1 cellular context compared by ENCODE assay signal in the genomic region with DNA sequence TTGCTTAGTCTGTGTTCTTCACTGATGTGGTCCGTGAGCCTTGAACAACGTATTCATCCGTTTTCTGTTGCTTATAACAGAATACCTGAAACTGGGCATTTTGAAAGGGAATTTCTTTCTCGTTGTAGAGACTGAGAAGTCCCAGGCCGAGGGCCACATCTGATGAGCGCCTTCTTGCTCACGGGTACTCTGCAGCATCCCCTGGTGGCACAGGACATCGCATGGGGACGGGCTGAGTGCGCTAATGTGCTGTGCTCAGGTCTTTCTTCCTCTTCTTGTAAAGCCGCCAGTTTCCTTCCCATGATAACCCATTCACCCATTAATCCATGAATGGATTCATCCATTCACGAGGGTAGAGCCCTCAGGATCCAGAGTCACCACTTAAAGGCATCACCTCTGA.
TF ChIP-seq lines count a peak whose summit lies in the region.

No MANE protein-coding gene starts in this region.

TF ChIP-seq in GM23338, 12 proteins besides CTCF, POLR2A, EP300 and RAD21 (continued from another document):
- TF ChIP-seq, protein P1, sequence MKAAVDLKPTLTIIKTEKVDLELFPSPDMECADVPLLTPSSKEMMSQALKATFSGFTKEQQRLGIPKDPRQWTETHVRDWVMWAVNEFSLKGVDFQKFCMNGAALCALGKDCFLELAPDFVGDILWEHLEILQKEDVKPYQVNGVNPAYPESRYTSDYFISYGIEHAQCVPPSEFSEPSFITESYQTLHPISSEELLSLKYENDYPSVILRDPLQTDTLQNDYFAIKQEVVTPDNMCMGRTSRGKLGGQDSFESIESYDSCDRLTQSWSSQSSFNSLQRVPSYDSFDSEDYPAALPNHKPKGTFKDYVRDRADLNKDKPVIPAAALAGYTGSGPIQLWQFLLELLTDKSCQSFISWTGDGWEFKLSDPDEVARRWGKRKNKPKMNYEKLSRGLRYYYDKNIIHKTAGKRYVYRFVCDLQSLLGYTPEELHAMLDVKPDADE (IDR thresholded peaks at IDR 0.05) = no peak
- TF ChIP-seq STAT1 (IDR thresholded peaks at IDR 0.05; ENCODE audit: unreplicated experiment) (no peak), ZNF114 (CRISPR knock-in tag; IDR thresholded peaks at IDR 0.05) (no peak)
- TF ChIP-seq, protein P2, sequence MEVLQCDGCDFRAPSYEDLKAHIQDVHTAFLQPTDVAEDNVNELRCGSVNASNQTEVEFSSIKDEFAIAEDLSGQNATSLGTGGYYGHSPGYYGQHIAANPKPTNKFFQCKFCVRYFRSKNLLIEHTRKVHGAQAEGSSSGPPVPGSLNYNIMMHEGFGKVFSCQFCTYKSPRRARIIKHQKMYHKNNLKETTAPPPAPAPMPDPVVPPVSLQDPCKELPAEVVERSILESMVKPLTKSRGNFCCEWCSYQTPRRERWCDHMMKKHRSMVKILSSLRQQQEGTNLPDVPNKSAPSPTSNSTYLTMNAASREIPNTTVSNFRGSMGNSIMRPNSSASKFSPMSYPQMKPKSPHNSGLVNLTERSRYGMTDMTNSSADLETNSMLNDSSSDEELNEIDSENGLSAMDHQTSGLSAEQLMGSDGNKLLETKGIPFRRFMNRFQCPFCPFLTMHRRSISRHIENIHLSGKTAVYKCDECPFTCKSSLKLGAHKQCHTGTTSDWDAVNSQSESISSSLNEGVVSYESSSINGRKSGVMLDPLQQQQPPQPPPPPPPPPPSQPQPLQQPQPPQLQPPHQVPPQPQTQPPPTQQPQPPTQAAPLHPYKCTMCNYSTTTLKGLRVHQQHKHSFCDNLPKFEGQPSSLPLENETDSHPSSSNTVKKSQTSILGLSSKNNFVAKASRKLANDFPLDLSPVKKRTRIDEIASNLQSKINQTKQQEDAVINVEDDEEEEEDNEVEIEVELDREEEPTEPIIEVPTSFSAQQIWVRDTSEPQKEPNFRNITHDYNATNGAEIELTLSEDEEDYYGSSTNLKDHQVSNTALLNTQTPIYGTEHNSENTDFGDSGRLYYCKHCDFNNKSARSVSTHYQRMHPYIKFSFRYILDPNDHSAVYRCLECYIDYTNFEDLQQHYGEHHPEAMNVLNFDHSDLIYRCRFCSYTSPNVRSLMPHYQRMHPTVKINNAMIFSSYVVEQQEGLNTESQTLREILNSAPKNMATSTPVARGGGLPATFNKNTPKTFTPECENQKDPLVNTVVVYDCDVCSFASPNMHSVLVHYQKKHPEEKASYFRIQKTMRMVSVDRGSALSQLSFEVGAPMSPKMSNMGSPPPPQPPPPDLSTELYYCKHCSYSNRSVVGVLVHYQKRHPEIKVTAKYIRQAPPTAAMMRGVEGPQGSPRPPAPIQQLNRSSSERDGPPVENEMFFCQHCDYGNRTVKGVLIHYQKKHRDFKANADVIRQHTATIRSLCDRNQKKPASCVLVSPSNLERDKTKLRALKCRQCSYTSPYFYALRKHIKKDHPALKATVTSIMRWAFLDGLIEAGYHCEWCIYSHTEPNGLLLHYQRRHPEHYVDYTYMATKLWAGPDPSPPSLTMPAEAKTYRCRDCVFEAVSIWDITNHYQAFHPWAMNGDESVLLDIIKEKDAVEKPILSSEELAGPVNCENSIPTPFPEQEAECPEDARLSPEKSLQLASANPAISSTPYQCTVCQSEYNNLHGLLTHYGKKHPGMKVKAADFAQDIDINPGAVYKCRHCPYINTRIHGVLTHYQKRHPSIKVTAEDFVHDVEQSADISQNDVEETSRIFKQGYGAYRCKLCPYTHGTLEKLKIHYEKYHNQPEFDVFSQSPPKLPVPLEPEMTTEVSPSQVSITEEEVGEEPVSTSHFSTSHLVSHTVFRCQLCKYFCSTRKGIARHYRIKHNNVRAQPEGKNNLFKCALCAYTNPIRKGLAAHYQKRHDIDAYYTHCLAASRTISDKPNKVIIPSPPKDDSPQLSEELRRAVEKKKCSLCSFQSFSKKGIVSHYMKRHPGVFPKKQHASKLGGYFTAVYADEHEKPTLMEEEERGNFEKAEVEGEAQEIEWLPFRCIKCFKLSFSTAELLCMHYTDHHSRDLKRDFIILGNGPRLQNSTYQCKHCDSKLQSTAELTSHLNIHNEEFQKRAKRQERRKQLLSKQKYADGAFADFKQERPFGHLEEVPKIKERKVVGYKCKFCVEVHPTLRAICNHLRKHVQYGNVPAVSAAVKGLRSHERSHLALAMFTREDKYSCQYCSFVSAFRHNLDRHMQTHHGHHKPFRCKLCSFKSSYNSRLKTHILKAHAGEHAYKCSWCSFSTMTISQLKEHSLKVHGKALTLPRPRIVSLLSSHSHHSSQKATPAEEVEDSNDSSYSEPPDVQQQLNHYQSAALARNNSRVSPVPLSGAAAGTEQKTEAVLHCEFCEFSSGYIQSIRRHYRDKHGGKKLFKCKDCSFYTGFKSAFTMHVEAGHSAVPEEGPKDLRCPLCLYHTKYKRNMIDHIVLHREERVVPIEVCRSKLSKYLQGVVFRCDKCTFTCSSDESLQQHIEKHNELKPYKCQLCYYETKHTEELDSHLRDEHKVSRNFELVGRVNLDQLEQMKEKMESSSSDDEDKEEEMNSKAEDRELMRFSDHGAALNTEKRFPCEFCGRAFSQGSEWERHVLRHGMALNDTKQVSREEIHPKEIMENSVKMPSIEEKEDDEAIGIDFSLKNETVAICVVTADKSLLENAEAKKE (CRISPR knock-in tag; IDR thresholded peaks at IDR 0.05) = no peak
